8 cellular contexts compared by ENCODE assay signal in the genomic region with DNA sequence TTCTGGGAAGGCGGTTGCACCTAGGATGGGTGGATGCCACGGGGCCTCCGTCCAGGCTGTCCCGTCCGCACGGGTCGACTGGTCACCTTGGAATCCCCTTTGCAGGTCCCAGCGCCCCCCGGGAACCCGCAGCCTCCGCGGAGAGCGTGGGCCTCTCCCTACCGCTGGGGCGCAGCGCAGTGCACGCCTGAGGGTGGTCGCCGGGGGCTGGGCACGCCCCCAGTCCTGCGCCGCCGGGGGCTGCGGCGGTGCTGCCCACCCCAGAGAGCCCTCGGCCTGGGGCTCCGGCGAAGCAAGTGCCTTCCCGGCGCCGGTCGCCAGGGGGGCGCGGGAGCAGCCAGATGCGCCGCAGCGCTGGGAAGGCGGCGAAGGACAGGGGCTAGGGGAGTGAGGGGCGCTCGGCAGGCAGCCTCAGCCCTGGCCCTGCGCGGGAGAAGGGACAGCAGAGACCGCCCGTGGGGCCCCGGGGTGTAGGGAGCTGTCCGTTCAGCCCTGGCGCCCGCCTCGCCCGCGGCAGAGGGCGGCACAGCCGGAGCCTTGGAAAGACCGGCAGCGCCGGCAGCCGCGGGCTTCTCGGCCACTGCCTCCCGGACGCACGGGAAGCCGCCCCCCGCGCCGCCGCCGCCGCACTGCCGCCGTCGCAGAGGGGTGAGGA. TPM values are rescaled to one million over a fixed set of nuclear protein-coding genes. Genes with fewer than 3 reads are reported as not detected.
A peak's percentile ranks its signal among the peaks of the same experiment; 100 is the strongest.
DNase-seq lines count a peak whose midpoint lies in the region; ATAC-seq and TF ChIP-seq lines count a peak whose summit lies in the region.

No MANE protein-coding gene starts in this region.

- no peak overlapping the region for H3K27ac Mint-ChIP-seq in brain

- DNase-seq in DMS79 (lab: John Stamatoyannopoulos, UW) (peak; percentile 32), LoVo (ENCODE audit: low spot score) (peak; percentile 22), left kidney (ENCODE audit: low read depth, low spot score) (peak; percentile 90), upper lobe of right lung (no peak), amniotic stem cell (lab: John Stamatoyannopoulos, UW) (no peak)

- no peaks in the 10 kb centered on the region for H3K36me3 ChIP-seq in upper lobe of right lung

- peaks cover 13% of the 10 kb centered on the region for H3K4me1 ChIP-seq in upper lobe of right lung

- no peaks in the 10 kb centered on the region for H3K36me3 Mint-ChIP-seq in brain

- peaks cover 59% of the 10 kb centered on the region for H3K4me1 Mint-ChIP-seq in brain

- H3K4me3 Mint-ChIP-seq in brain, result peak overlapping the region; percentile 90 to 94 (median 94)

- H3K27me3 ChIP-seq in upper lobe of right lung, result peaks cover 95% of the 10 kb centered on the region

- no peaks in the 10 kb centered on the region for H3K9me3 ChIP-seq in upper lobe of right lung

- intact Hi-C loops in upper lobe of right lung (cut with DNase I), result no loop called here

- no peak overlapping the region for H3K27ac ChIP-seq in upper lobe of right lung

- TF ChIP-seq CTCF in brain (conservative IDR thresholded peaks at IDR 0.05) (peak; percentile 60 to 80), upper lobe of right lung (IDR thresholded peaks at IDR 0.05) (peak; percentile 26)

- H3K9me3 Mint-ChIP-seq in brain, result peaks cover 0 to 5% (median 0%) of the 10 kb centered on the region in 5 experiments

- H3K4me3 ChIP-seq in upper lobe of right lung, result peak overlapping the region; percentile 26

- H3K27me3 Mint-ChIP-seq in brain, result peaks cover 61% of the 10 kb centered on the region

- ATAC-seq in upper lobe of right lung, result peak; percentile 32
- ATAC-seq in GM21423 (IDR thresholded peaks at IDR 0.05; ENCODE audit: unreplicated experiment), result no peak
- ATAC-seq in GM19324 (IDR thresholded peaks at IDR 0.05; ENCODE audit: low FRiP score, unreplicated experiment), result no peak

RNA-seq across cellular contexts. Expression of a gene that starts 0.5 kb away (rescaled TPM):
- 30.2 TPM for polyA plus RNA-seq in brain (ENCODE audit: insufficient read depth, low read depth, low replicate concordance)
- total RNA-seq in upper lobe of right lung, result not detected

RNA-seq across cellular contexts. Expression of a gene that starts 40.5 kb away (rescaled TPM):
- 53.6 TPM for polyA plus RNA-seq in brain (ENCODE audit: insufficient read depth, low read depth, low replicate concordance)
- total RNA-seq in upper lobe of right lung, result 0.06 TPM

RNA-seq across cellular contexts. Expression of a gene that starts 43.0 kb away (rescaled TPM):
- 18.4 TPM for polyA plus RNA-seq in brain (ENCODE audit: insufficient read depth, low read depth, low replicate concordance)
- total RNA-seq in upper lobe of right lung, result 24.9 TPM

Comparison
In these comparisons a context has a peak if more than half of its experiments do, and no peak if none do; other contexts are left out.
1. DNase-seq: peak in DMS79 (single experiment), LoVo (single experiment) and left kidney (single experiment); none in upper lobe of right lung (single experiment) and amniotic stem cell (single experiment).